ENCODE assay signal across 18 cellular contexts in genomic region chr20:61584851-61585250, GRCh38.
DNase-seq lines count a peak whose midpoint lies in the region; ATAC-seq, FAIRE-seq and TF ChIP-seq lines count a peak whose summit lies in the region.
"Had no signal": no experiment of that assay in that cellular context is flagged by ENCODE, and none has a peak within 500 bp of the region (broad histone marks: within the 10 kb centered on the region; RNA-seq: fewer than 3 reads in every experiment).

No MANE protein-coding gene starts in this region.

- DNase-seq in NCI-H2227 (lab: John Stamatoyannopoulos, UW; ENCODE audit: unreplicated experiment) (peak; percentile 25), NCI-H2227 treated with DMSO at 0.1 percent for 48 hours (lab: John Stamatoyannopoulos, UW) (no peak), HTR-8/SVneo (ENCODE audit: insufficient read length, low spot score) (no peak), body of pancreas (peak in 3 of 4 donors; percentile 43 to 71 (median 58)), neuronal stem cell (ENCODE audit: low spot score) (no peak), tibial artery (no peak), WERI-Rb-1 (no peak)
- DNase-seq: Calu3, KBM-7, NCI-H1694 treated with DMSO at 0.1 percent for 48 hours, NCI-H510A, PC-9 had no signal

- peak overlapping the region; percentile 5 for H3K23ac ChIP-seq in neuronal stem cell (ENCODE audit: low read depth, low read length, poor library complexity)

- no peak for TF ChIP-seq CTCF in body of pancreas (IDR thresholded peaks at IDR 0.05)
- TF ChIP-seq CTCF in tibial artery (IDR thresholded peaks at IDR 0.05), result no peak
- TF ChIP-seq CTCF in WERI-Rb-1 (IDR thresholded peaks at IDR 0.05; ENCODE audit: low read depth, low read length), result no peak

- peaks cover 2% of the 10 kb centered on the region for H3K79me1 ChIP-seq in neuronal stem cell (ENCODE audit: low read depth, low read length)

- H4K91ac ChIP-seq in neuronal stem cell (ENCODE audit: low read depth, low read length, poor library complexity), result no peak overlapping the region

- peak overlapping the region; percentile 39 for H3K18ac ChIP-seq in neuronal stem cell (ENCODE audit: low read length)

- H2BK120ac ChIP-seq in neuronal stem cell (ENCODE audit: low read depth, low read length), result no peak overlapping the region

- H3K4ac ChIP-seq in neuronal stem cell (ENCODE audit: low read length), result no peak overlapping the region

- peak; percentile 74 for FAIRE-seq in HTR-8/SVneo (lab: Jason Lieb, UNC)
- FAIRE-seq: A204.1, G401.6, GM12891 had no signal

- ATAC-seq in body of pancreas (peak; percentile 60), HG02588 (IDR thresholded peaks at IDR 0.05; ENCODE audit: unreplicated experiment) (no peak)
- ATAC-seq: GM23338 had no signal

- peak overlapping the region; percentile 32 for H3K9ac ChIP-seq in neuronal stem cell (ENCODE audit: low read depth, low read length, poor library complexity)

- no peaks in the 10 kb centered on the region for H3K27me3 ChIP-seq in body of pancreas
- no peaks in the 10 kb centered on the region for H3K27me3 ChIP-seq in neuronal stem cell (ENCODE audit: control insufficient read depth in 3 of 3, insufficient read depth in 3 of 3, low read depth in 1 of 3, low read length in 3 of 3)
- peaks cover 0 to 24% of the 10 kb centered on the region in 2 donors for H3K27me3 ChIP-seq in tibial artery
- peaks cover 83% of the 10 kb centered on the region for H3K27me3 ChIP-seq in WERI-Rb-1 (ENCODE audit: insufficient read depth, low read depth, severe bottlenecking)

- peaks cover 9% of the 10 kb centered on the region for H3K4me1 ChIP-seq in body of pancreas
- H3K4me1 ChIP-seq in neuronal stem cell (ENCODE audit: control insufficient read depth in 2 of 2, insufficient read depth in 1 of 2, low read depth in 1 of 2, low read length in 2 of 2), result peaks cover 13 to 20% of the 10 kb centered on the region in 2 donors
- no peaks in the 10 kb centered on the region for H3K4me1 ChIP-seq in tibial artery

- H3K9me3 ChIP-seq in body of pancreas (no peaks in the 10 kb centered on the region), neuronal stem cell (replicated peaks in 1 of 2; ENCODE audit: control insufficient read depth in 2 of 2, insufficient read depth in 1 of 2, low read depth in 1 of 2, low read length in 2 of 2) (no peaks in the 10 kb centered on the region), tibial artery (no peaks in the 10 kb centered on the region), WERI-Rb-1 (ENCODE audit: severe bottlenecking) (no peaks in the 10 kb centered on the region)

- H2BK12ac ChIP-seq in neuronal stem cell (ENCODE audit: low read length), result no peak overlapping the region

- no peak overlapping the region for H3K4me2 ChIP-seq in neuronal stem cell (ENCODE audit: insufficient read depth, low read length, poor library complexity, severe bottlenecking)
- H3K4me2 ChIP-seq: GM23338, PC-9 had no signal

- H4K8ac ChIP-seq in neuronal stem cell (ENCODE audit: low read depth, low read length), result no peak overlapping the region

- H2AK5ac ChIP-seq in neuronal stem cell (ENCODE audit: low read depth, low read length), result no peak overlapping the region

- H2AFZ ChIP-seq in neuronal stem cell (ENCODE audit: low read length), result no peak overlapping the region
- H2AFZ ChIP-seq: GM23338, PC-9 had no signal

- H2BK15ac ChIP-seq in neuronal stem cell (ENCODE audit: low read length), result no peak overlapping the region

- H3K27ac ChIP-seq in body of pancreas (no peak overlapping the region), neuronal stem cell (replicated peaks; ENCODE audit: low read length) (no peak overlapping the region), tibial artery (no peak overlapping the region), WERI-Rb-1 (no peak overlapping the region)
- H3K27ac ChIP-seq: HL-60, PC-9 had no signal

- no peak for TF ChIP-seq POLR2A in body of pancreas (IDR thresholded peaks at IDR 0.05)

- H3K4me3 ChIP-seq in body of pancreas (no peak overlapping the region), neuronal stem cell (ENCODE audit: low read length in 2 of 2) (no peak overlapping the region), tibial artery (no peak overlapping the region), WERI-Rb-1 (ENCODE audit: low read depth, low read length) (no peak overlapping the region)
- H3K4me3 ChIP-seq: GM23338, PC-9 had no signal

- H2BK5ac ChIP-seq in neuronal stem cell (ENCODE audit: low read length), result no peak overlapping the region

- H3K14ac ChIP-seq in neuronal stem cell (ENCODE audit: low read length), result no peak overlapping the region

- H3K36me3 ChIP-seq in body of pancreas (replicated peaks in 1 of 2; ENCODE audit: insufficient read depth in 1 of 2, low read depth in 2 of 2), result no peaks in the 10 kb centered on the region
- H3K36me3 ChIP-seq in neuronal stem cell (replicated peaks in 1 of 2; ENCODE audit: control insufficient read depth in 2 of 2, insufficient read depth in 2 of 2, low read length in 2 of 2), result no peaks in the 10 kb centered on the region
- H3K36me3 ChIP-seq in tibial artery, result no peaks in the 10 kb centered on the region
- no peaks in the 10 kb centered on the region for H3K36me3 ChIP-seq in WERI-Rb-1

- intact Hi-C loops in body of pancreas (cut with DNase I), result no loop called here
- intact Hi-C loops in tibial artery (cut with DNase I; ENCODE audit: low total_unique reads), result no loop called here

- 10 to 30% methylated on average over 4 to 9 of the region's 10 CpGs for WGBS in body of pancreas, 2 donors
- WGBS in neuronal stem cell (ENCODE audit: extremely low coverage in 2 of 2, insufficient read length in 2 of 2, insufficient replicate concordance in 1 of 2), 2 donors, result no CpG with 5 or more reads among the region's 10 CpGs

Comparison
In these comparisons a context has a peak if more than half of its experiments do, and no peak if none do; other contexts are left out.
1. DNase-seq: peak in NCI-H2227 (single experiment) and body of pancreas (3 of 4); none in NCI-H2227 treated with DMSO at 0.1 percent for 48 hours (single experiment), HTR-8/SVneo (single experiment), neuronal stem cell (single experiment), tibial artery (0 of 2) and WERI-Rb-1 (single experiment).